Comparison of ENCODE assay signal across 9 cellular contexts in the genomic region with DNA sequence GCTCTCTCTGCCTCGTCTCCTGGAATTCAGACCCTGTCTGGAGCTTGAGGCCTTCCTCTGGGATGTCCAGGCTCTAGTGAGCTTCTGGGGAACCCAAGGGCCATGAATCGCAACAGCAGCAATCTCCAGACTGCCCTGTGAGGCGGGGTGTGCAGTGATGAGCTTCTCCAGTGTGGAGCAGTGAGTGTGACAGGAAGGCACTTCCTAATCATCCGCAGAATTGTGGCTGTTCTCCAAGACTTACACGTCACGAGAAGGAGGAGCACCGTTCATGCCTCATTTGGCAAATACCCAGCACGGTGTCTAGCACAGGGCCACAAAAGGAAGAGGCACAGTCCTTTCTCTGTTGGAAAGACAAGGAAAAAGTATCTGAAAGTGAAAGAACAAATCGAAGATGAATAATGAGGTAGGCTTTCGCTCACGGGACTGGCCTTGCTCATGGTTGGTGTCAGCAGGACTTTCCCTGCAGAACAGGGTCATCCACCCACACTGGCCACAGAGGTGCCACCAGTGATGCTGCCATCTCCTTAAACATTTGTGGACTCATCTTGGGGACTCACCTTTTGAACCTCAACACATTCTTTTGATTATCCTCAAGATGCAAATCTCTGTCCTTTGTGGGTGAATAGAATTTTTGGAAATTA.
DNase-seq lines count a peak whose midpoint lies in the region; ATAC-seq lines count a peak whose summit lies in the region.
"Had no signal": no experiment of that assay in that cellular context is flagged by ENCODE, and none has a peak within 500 bp of the region (broad histone marks: within the 10 kb centered on the region; RNA-seq: fewer than 3 reads in every experiment).

No MANE protein-coding gene starts in this region.

- H3K27me3 ChIP-seq in esophagus (ENCODE audit: control insufficient read depth in 1 of 2, insufficient read depth in 2 of 2, low read length in 2 of 2) (no peaks in the 10 kb centered on the region), muscle layer of duodenum (ENCODE audit: low read depth, low read length) (no peaks in the 10 kb centered on the region)
- no peaks in the 10 kb centered on the region for H3K27me3 ChIP-seq in effector memory CD4-positive, alpha-beta T cell (replicated peaks; ENCODE audit: control insufficient read depth, insufficient read depth, low read length, poor library complexity, severe bottlenecking)

- H3K27ac ChIP-seq in esophagus (ENCODE audit: low read depth in 2 of 2, low read length in 1 of 2) (peak overlapping the region; percentile 22 to 67), muscle layer of duodenum (ENCODE audit: low read length) (peak overlapping the region; percentile 10)
- H3K27ac ChIP-seq in effector memory CD4-positive, alpha-beta T cell (ENCODE audit: insufficient read depth, low read length, poor library complexity, severe bottlenecking) = no peak overlapping the region

- ATAC-seq in HG03439 (IDR thresholded peaks at IDR 0.05; ENCODE audit: unreplicated experiment) (peak; percentile 64), HG03378 (IDR thresholded peaks at IDR 0.05; ENCODE audit: unreplicated experiment) (no peak)

- DNase-seq in AG20443 (ENCODE audit: low spot score) (peak; percentile 89), NCI-H510A treated with DMSO at 0.1 percent for 48 hours (lab: John Stamatoyannopoulos, UW) (no peak), NCI-H526 (lab: John Stamatoyannopoulos, UW) (no peak)
- no peak for DNase-seq in effector memory CD4-positive, alpha-beta T cell
- DNase-seq: NCI-H526 treated with DMSO at 0.1 percent for 48 hours had no signal

- no peak overlapping the region for H3K4me3 ChIP-seq in esophagus (ENCODE audit: low read depth in 1 of 2, low read length in 2 of 2)
- peak overlapping the region in 1 of 2 donors; percentile 5 for H3K4me3 ChIP-seq in muscle layer of duodenum (ENCODE audit: low read depth in 1 of 2, low read length in 2 of 2)
- H3K4me3 ChIP-seq in effector memory CD4-positive, alpha-beta T cell (ENCODE audit: insufficient read depth, low read depth, low read length, poor library complexity, severe bottlenecking) = no peak overlapping the region

- no peaks in the 10 kb centered on the region for H3K9me3 ChIP-seq in esophagus (ENCODE audit: control insufficient read depth in 2 of 2, insufficient read depth in 1 of 2, low read depth in 1 of 2, low read length in 1 of 2)
- no peaks in the 10 kb centered on the region for H3K9me3 ChIP-seq in muscle layer of duodenum (ENCODE audit: control insufficient read depth in 1 of 2, low read length in 2 of 2)
- H3K9me3 ChIP-seq in effector memory CD4-positive, alpha-beta T cell (ENCODE audit: control insufficient read depth, low read length) = no peaks in the 10 kb centered on the region

- H3K36me3 ChIP-seq in esophagus (ENCODE audit: control insufficient read depth in 2 of 2, insufficient read depth in 2 of 2, low read length in 1 of 2) (no peaks in the 10 kb centered on the region), muscle layer of duodenum (ENCODE audit: control insufficient read depth in 1 of 2, insufficient read depth in 2 of 2, low read length in 2 of 2) (no peaks in the 10 kb centered on the region)
- no peaks in the 10 kb centered on the region for H3K36me3 ChIP-seq in effector memory CD4-positive, alpha-beta T cell (ENCODE audit: control insufficient read depth, insufficient read depth, low read length)

- peaks cover 0 to 5% of the 10 kb centered on the region in 2 donors for H3K4me1 ChIP-seq in esophagus (ENCODE audit: control insufficient read depth in 2 of 2, insufficient read depth in 2 of 2, low read length in 1 of 2)
- H3K4me1 ChIP-seq in muscle layer of duodenum (ENCODE audit: control insufficient read depth in 1 of 2, insufficient read depth in 2 of 2, low read length in 2 of 2) = peaks cover 0 to 17% of the 10 kb centered on the region in 2 donors
- no peaks in the 10 kb centered on the region for H3K4me1 ChIP-seq in effector memory CD4-positive, alpha-beta T cell (ENCODE audit: control insufficient read depth, insufficient read depth, low read length, poor library complexity, severe bottlenecking)

- WGBS in esophagus, 2 donors = 42 to 48% methylated on average over 11 of the region's 11 CpGs
